1 cellular context compared by ENCODE assay signal in the genomic region with DNA sequence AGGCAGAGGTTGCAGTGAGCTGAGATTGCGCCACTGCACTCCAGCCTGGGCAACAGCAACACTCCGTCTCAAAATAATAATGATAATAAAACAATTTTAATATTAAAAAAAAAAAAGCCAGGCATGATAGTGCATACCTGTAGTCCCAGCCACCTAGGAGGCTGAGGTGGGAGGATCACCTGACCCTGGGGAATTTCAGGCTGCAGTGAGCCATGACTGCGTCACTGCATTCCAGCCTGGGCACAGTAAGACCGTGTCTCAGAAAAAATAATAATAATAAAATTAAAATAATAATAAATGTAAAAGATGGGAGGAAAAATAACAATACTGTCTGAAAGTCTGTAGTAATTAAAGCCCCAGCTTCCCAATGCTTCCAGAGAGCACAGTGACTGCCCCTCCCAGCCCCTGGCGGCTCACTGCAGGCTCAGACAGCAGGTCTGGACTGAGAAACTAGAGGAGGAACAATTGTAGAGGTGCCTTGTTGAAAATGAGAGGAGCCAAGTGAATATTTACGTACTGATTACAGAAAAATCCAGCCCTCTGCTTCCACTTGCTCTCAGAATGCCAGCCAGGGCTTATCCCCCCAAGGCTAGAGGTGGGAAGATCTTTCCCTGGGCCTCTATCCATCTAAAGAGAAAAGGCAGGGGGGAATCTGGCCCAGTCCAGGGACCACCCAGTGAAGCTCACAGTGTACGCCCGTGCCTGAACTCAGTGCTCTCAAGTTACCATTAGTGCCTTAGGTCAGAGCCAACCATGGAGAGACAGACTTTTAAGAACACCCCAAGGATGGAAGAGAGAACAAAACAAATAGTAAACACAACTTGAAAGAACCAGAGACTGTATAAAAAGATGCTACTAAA.
TF ChIP-seq lines count a peak whose summit lies in the region.

No MANE protein-coding gene starts in this region.

TF ChIP-seq in GM23338, 12 proteins besides CTCF, POLR2A, EP300 and RAD21:
- TF ChIP-seq JUNB (IDR thresholded peaks at IDR 0.05; ENCODE audit: unreplicated experiment) (no peak), STAT1 (IDR thresholded peaks at IDR 0.05; ENCODE audit: unreplicated experiment) (no peak), ZNF331 (CRISPR knock-in tag; IDR thresholded peaks at IDR 0.05; ENCODE audit: low read depth) (no peak), CREB1 (CRISPR knock-in tag; IDR thresholded peaks at IDR 0.05; ENCODE audit: low read depth) (no peak), NANOG (IDR thresholded peaks at IDR 0.05; ENCODE audit: borderline replicate concordance) (no peak), POLR2AphosphoS5 (IDR thresholded peaks at IDR 0.05; ENCODE audit: low read depth) (no peak), EZH2 (IDR thresholded peaks at IDR 0.05; ENCODE audit: low read depth, unreplicated experiment) (no peak), ZNF114 (CRISPR knock-in tag; IDR thresholded peaks at IDR 0.05) (no peak), EZH2phosphoT487 (IDR thresholded peaks at IDR 0.05; ENCODE audit: unreplicated experiment) (no peak)
- TF ChIP-seq, protein P1, sequence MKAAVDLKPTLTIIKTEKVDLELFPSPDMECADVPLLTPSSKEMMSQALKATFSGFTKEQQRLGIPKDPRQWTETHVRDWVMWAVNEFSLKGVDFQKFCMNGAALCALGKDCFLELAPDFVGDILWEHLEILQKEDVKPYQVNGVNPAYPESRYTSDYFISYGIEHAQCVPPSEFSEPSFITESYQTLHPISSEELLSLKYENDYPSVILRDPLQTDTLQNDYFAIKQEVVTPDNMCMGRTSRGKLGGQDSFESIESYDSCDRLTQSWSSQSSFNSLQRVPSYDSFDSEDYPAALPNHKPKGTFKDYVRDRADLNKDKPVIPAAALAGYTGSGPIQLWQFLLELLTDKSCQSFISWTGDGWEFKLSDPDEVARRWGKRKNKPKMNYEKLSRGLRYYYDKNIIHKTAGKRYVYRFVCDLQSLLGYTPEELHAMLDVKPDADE (IDR thresholded peaks at IDR 0.05), result no peak
- TF ChIP-seq, protein P2, sequence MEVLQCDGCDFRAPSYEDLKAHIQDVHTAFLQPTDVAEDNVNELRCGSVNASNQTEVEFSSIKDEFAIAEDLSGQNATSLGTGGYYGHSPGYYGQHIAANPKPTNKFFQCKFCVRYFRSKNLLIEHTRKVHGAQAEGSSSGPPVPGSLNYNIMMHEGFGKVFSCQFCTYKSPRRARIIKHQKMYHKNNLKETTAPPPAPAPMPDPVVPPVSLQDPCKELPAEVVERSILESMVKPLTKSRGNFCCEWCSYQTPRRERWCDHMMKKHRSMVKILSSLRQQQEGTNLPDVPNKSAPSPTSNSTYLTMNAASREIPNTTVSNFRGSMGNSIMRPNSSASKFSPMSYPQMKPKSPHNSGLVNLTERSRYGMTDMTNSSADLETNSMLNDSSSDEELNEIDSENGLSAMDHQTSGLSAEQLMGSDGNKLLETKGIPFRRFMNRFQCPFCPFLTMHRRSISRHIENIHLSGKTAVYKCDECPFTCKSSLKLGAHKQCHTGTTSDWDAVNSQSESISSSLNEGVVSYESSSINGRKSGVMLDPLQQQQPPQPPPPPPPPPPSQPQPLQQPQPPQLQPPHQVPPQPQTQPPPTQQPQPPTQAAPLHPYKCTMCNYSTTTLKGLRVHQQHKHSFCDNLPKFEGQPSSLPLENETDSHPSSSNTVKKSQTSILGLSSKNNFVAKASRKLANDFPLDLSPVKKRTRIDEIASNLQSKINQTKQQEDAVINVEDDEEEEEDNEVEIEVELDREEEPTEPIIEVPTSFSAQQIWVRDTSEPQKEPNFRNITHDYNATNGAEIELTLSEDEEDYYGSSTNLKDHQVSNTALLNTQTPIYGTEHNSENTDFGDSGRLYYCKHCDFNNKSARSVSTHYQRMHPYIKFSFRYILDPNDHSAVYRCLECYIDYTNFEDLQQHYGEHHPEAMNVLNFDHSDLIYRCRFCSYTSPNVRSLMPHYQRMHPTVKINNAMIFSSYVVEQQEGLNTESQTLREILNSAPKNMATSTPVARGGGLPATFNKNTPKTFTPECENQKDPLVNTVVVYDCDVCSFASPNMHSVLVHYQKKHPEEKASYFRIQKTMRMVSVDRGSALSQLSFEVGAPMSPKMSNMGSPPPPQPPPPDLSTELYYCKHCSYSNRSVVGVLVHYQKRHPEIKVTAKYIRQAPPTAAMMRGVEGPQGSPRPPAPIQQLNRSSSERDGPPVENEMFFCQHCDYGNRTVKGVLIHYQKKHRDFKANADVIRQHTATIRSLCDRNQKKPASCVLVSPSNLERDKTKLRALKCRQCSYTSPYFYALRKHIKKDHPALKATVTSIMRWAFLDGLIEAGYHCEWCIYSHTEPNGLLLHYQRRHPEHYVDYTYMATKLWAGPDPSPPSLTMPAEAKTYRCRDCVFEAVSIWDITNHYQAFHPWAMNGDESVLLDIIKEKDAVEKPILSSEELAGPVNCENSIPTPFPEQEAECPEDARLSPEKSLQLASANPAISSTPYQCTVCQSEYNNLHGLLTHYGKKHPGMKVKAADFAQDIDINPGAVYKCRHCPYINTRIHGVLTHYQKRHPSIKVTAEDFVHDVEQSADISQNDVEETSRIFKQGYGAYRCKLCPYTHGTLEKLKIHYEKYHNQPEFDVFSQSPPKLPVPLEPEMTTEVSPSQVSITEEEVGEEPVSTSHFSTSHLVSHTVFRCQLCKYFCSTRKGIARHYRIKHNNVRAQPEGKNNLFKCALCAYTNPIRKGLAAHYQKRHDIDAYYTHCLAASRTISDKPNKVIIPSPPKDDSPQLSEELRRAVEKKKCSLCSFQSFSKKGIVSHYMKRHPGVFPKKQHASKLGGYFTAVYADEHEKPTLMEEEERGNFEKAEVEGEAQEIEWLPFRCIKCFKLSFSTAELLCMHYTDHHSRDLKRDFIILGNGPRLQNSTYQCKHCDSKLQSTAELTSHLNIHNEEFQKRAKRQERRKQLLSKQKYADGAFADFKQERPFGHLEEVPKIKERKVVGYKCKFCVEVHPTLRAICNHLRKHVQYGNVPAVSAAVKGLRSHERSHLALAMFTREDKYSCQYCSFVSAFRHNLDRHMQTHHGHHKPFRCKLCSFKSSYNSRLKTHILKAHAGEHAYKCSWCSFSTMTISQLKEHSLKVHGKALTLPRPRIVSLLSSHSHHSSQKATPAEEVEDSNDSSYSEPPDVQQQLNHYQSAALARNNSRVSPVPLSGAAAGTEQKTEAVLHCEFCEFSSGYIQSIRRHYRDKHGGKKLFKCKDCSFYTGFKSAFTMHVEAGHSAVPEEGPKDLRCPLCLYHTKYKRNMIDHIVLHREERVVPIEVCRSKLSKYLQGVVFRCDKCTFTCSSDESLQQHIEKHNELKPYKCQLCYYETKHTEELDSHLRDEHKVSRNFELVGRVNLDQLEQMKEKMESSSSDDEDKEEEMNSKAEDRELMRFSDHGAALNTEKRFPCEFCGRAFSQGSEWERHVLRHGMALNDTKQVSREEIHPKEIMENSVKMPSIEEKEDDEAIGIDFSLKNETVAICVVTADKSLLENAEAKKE (CRISPR knock-in tag; IDR thresholded peaks at IDR 0.05), result no peak
- TF ChIP-seq, protein P3, sequence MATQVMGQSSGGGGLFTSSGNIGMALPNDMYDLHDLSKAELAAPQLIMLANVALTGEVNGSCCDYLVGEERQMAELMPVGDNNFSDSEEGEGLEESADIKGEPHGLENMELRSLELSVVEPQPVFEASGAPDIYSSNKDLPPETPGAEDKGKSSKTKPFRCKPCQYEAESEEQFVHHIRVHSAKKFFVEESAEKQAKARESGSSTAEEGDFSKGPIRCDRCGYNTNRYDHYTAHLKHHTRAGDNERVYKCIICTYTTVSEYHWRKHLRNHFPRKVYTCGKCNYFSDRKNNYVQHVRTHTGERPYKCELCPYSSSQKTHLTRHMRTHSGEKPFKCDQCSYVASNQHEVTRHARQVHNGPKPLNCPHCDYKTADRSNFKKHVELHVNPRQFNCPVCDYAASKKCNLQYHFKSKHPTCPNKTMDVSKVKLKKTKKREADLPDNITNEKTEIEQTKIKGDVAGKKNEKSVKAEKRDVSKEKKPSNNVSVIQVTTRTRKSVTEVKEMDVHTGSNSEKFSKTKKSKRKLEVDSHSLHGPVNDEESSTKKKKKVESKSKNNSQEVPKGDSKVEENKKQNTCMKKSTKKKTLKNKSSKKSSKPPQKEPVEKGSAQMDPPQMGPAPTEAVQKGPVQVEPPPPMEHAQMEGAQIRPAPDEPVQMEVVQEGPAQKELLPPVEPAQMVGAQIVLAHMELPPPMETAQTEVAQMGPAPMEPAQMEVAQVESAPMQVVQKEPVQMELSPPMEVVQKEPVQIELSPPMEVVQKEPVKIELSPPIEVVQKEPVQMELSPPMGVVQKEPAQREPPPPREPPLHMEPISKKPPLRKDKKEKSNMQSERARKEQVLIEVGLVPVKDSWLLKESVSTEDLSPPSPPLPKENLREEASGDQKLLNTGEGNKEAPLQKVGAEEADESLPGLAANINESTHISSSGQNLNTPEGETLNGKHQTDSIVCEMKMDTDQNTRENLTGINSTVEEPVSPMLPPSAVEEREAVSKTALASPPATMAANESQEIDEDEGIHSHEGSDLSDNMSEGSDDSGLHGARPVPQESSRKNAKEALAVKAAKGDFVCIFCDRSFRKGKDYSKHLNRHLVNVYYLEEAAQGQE (IDR thresholded peaks at IDR 0.05; ENCODE audit: unreplicated experiment), result no peak
